9 cellular contexts compared by ENCODE assay signal in the genomic region with DNA sequence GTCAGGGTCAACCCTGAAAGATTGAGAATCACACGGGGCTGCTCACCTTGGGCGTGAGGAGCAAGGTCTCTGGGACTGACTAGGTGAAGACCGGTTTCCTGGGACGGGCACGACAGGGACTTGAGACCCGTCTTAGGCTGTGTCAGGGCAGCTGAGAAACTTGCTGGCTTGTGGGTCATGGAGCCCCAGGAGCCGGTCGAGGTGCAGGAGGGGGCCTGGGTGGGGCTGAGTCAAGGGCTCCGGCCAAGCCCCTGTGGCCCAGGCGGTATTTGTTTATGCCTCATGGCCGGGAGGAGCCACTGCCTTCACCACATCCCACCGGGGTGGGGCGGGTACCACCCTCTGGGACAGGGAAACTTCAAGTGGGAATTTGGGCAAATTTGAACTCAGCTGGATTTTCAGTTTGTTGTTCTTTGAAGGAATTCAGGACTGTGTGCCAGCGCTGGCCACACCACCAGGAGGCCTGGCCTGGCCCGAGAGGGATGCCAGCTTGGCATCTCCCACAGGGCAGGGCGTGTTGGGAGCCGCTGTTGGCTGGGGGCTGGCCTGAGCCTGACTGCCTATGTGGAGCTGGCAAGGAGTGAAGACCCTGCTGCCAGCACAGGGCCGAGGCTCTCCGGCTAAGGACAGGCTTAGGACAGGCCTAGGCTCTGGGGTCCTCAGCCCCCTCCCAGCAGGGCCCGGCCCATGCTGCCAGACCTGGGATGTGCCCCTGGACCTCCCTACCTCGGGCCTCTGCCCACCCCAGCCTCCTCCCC.
DNase-seq lines count a peak whose midpoint lies in the region; ATAC-seq and TF ChIP-seq lines count a peak whose summit lies in the region.
"Had no signal": no experiment of that assay in that cellular context is flagged by ENCODE, and none has a peak within 500 bp of the region (broad histone marks: within the 10 kb centered on the region; RNA-seq: fewer than 3 reads in every experiment).

No MANE protein-coding gene starts in this region.

- no peak overlapping the region for H2BK120ac ChIP-seq in mesendoderm (ENCODE audit: low read depth, low read length)

- peak overlapping the region; percentile 52 for H3K27ac ChIP-seq in layer of hippocampus (ENCODE audit: low read depth, low read length)
- H3K27ac ChIP-seq in thyroid gland = peak overlapping the region in 2 of 3 donors; percentile 48 to 71
- H3K27ac ChIP-seq in mesendoderm (ENCODE audit: low read depth, low read length) = no peak overlapping the region

- no peak overlapping the region for H2AK5ac ChIP-seq in mesendoderm (ENCODE audit: low read length)

- DNase-seq in activated CD8-positive, alpha-beta memory T cell treated with anti-CD3 and anti-CD28 coated beads, Interleukin-2, amount 10 ng/mL, durations not matched to agents 7 days and 5 days = no peak
- DNase-seq in activated CD8-positive, alpha-beta memory T cell treated with anti-CD3 and anti-CD28 coated beads for 24 hours = no peak
- peak; percentile 84 for DNase-seq in brain pericyte (ENCODE audit: low read depth, low spot score)
- peak; percentile 5 to 59 for DNase-seq in thyroid gland
- no peak for DNase-seq in mesendoderm
- DNase-seq in NCI-H1092 treated with DMSO at 0.1 percent for 48 hours (lab: John Stamatoyannopoulos, UW) = no peak

- no peaks in the 10 kb centered on the region for H3K79me1 ChIP-seq in mesendoderm (ENCODE audit: low read length)

- peak overlapping the region; percentile 28 for H3K27ac Mint-ChIP-seq in activated CD8-positive, alpha-beta memory T cell treated with anti-CD3 and anti-CD28 coated beads, Interleukin-2, amount 10 ng/mL, durations not matched to agents 7 days and 5 days
- H3K27ac Mint-ChIP-seq: IgD-negative memory B cell had no signal

- no peak overlapping the region for H4K5ac ChIP-seq in mesendoderm (ENCODE audit: low read length)

- peaks cover 54% of the 10 kb centered on the region for H3K4me1 Mint-ChIP-seq in activated CD8-positive, alpha-beta memory T cell treated with anti-CD3 and anti-CD28 coated beads, Interleukin-2, amount 10 ng/mL, durations not matched to agents 7 days and 5 days

- no peak overlapping the region for H2BK5ac ChIP-seq in mesendoderm (ENCODE audit: low read length)

- H3K4me3 ChIP-seq in thyroid gland (replicated peaks in 1 of 3) (no peak overlapping the region), mesendoderm (ENCODE audit: low read length) (no peak overlapping the region)

- WGBS in thyroid gland, 2 donors = 79 to 82% methylated on average over 9 to 16 of the region's 21 CpGs
- WGBS in mesendoderm (ENCODE audit: extremely low coverage, insufficient coverage, low lambda C conversion rate) = no CpG with 5 or more reads among the region's 21 CpGs

- H3K4ac ChIP-seq in mesendoderm (ENCODE audit: low read depth, low read length) = no peak overlapping the region

- CTCF ChIA-PET in activated CD8-positive, alpha-beta memory T cell treated with anti-CD3 and anti-CD28 coated beads, Interleukin-2, amount 10 ng/mL, durations not matched to agents 7 days and 5 days (lab: Charles Lee) = interaction anchor here (1.2 kb wide), 1 partner anchor 70 kb away, joined by 3 read pairs; no protein-coding TSS in a partner anchor

- H3K9me3 ChIP-seq in thyroid gland = no peaks in the 10 kb centered on the region

- peak in 3 of 6 experiments; percentile 20 to 30 (median 21) for TF ChIP-seq CTCF in thyroid gland (IDR thresholded peaks at IDR 0.05)

- no peak overlapping the region for H3K18ac ChIP-seq in mesendoderm (ENCODE audit: low read length)

- no peak overlapping the region for H3K9ac ChIP-seq in mesendoderm (ENCODE audit: low read length)

- H4K8ac ChIP-seq in mesendoderm (ENCODE audit: low read depth, low read length) = no peak overlapping the region

- no peak overlapping the region for H3K4me3 Mint-ChIP-seq in activated CD8-positive, alpha-beta memory T cell treated with anti-CD3 and anti-CD28 coated beads, Interleukin-2, amount 10 ng/mL, durations not matched to agents 7 days and 5 days

- no peaks in the 10 kb centered on the region for H3K79me2 ChIP-seq in mesendoderm (ENCODE audit: control insufficient read depth, insufficient read depth, low read length)

- H2BK15ac ChIP-seq in mesendoderm (replicated peaks; ENCODE audit: low read depth) = no peak overlapping the region

- H3K23ac ChIP-seq in mesendoderm (ENCODE audit: low read length) = no peak overlapping the region

- no peak for TF ChIP-seq POLR2A in thyroid gland (IDR thresholded peaks at IDR 0.05)

- H3K27me3 ChIP-seq in layer of hippocampus (ENCODE audit: control insufficient read depth, insufficient read depth, low read length) (no peaks in the 10 kb centered on the region), thyroid gland (no peaks in the 10 kb centered on the region), mesendoderm (ENCODE audit: insufficient read depth, low read length, poor library complexity) (no peaks in the 10 kb centered on the region)

- H3K4me1 ChIP-seq in thyroid gland (peaks cover 9 to 43% of the 10 kb centered on the region in 2 donors), mesendoderm (ENCODE audit: control insufficient read depth, low read depth, low read length) (no peaks in the 10 kb centered on the region)

- H3K56ac ChIP-seq in mesendoderm (ENCODE audit: low read length) = no peak overlapping the region

- no peaks in the 10 kb centered on the region for H3K36me3 Mint-ChIP-seq in activated CD8-positive, alpha-beta memory T cell treated with anti-CD3 and anti-CD28 coated beads, Interleukin-2, amount 10 ng/mL, durations not matched to agents 7 days and 5 days
- H3K36me3 Mint-ChIP-seq: IgD-negative memory B cell had no signal

- intact Hi-C loops in thyroid gland (cut with DNase I) = no loop called here

- no peak overlapping the region for H3K4me2 ChIP-seq in mesendoderm (ENCODE audit: low read length)

- H3K36me3 ChIP-seq in thyroid gland = no peaks in the 10 kb centered on the region
- H3K36me3 ChIP-seq in mesendoderm (ENCODE audit: control insufficient read depth, insufficient read depth, low read length) = no peaks in the 10 kb centered on the region

- no peak for ATAC-seq in activated CD8-positive, alpha-beta memory T cell treated with anti-CD3 and anti-CD28 coated beads, Interleukin-2, amount 10 ng/mL, durations not matched to agents 7 days and 5 days
- ATAC-seq in GM21576 (IDR thresholded peaks at IDR 0.05; ENCODE audit: unreplicated experiment) = no peak

- no peaks in the 10 kb centered on the region for H3K9me3 Mint-ChIP-seq in activated CD8-positive, alpha-beta memory T cell treated with anti-CD3 and anti-CD28 coated beads, Interleukin-2, amount 10 ng/mL, durations not matched to agents 7 days and 5 days (ENCODE audit: low read depth)

- H3K27me3 Mint-ChIP-seq in activated CD8-positive, alpha-beta memory T cell treated with anti-CD3 and anti-CD28 coated beads, Interleukin-2, amount 10 ng/mL, durations not matched to agents 7 days and 5 days = no peaks in the 10 kb centered on the region

Comparison
In these comparisons a context has a peak if more than half of its experiments do, and no peak if none do; other contexts are left out.
1. DNase-seq: peak in brain pericyte (single experiment) and thyroid gland (2 of 2); none in activated CD8-positive, alpha-beta memory T cell treated with anti-CD3 and anti-CD28 coated beads, Interleukin-2, amount 10 ng/mL, durations not matched to agents 7 days and 5 days (single experiment), activated CD8-positive, alpha-beta memory T cell treated with anti-CD3 and anti-CD28 coated beads for 24 hours (single experiment), mesendoderm (single experiment) and NCI-H1092 treated with DMSO at 0.1 percent for 48 hours (single experiment).